ENCODE assay signal across 25 cellular contexts in the genomic region with DNA sequence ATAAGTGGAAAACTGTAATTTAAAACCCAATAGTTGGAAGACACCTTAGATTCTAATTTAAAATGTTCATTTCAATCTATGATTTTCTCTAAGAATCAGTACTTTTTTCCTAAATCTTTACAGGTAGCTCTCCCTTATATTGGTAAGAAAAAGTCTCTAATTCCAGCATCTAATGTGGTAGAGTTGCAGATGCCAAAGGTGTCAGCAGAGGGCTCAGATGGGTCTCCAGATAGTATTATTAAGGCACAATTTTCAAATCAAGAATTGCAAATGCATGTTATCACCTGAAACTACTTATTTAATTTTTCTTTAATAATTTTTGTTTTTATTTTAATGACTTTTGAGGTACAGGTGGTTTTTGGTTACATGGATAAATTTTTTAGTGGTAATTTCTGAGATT.
"Had no signal": no experiment of that assay in that cellular context is flagged by ENCODE, and none has a peak within 500 bp of the region (broad histone marks: within the 10 kb centered on the region; RNA-seq: fewer than 3 reads in every experiment).

No MANE protein-coding gene starts in this region.

- H3K36me3 Mint-ChIP-seq: activated CD4-positive, alpha-beta memory T cell treated with anti-CD3 and anti-CD28 coated beads for 36 hours had no signal

- H3K4me3 ChIP-seq: breast epithelium, coronary artery, ovary, psoas muscle, right atrium auricular region, thyroid gland, upper lobe of right lung had no signal

- H3K4me1 ChIP-seq: breast epithelium, psoas muscle, right atrium auricular region, thyroid gland, upper lobe of right lung had no signal

- H3K27ac Mint-ChIP-seq: activated CD4-positive, alpha-beta memory T cell treated with anti-CD3 and anti-CD28 coated beads for 36 hours; activated naive CD4-positive, alpha-beta T cell treated with anti-CD3 and anti-CD28 coated beads for 36 hours; activated naive CD8-positive, alpha-beta T cell treated with anti-CD3 and anti-CD28 coated beads, Interleukin-2, amount 10 ng/mL, durations not matched to agents 7 days and 5 days; activated T-cell treated with anti-CD3 and anti-CD28 coated beads, Interleukin-2, amount 50 U/mL, for 72 hours; nephron; stimulated activated naive CD8-positive, alpha-beta T cell treated with anti-CD3 and anti-CD28 coated beads, Interleukin-15, Interleukin-2, amounts not matched to agents 100 ng/mL and 50 ng/mL, for 24 hours had no signal

- H3K36me3 ChIP-seq: breast epithelium, neutrophil, ovary, right atrium auricular region, thyroid gland, upper lobe of right lung had no signal

- H3K9me3 ChIP-seq: breast epithelium, neutrophil, ovary, psoas muscle, right atrium auricular region, thyroid gland, upper lobe of right lung had no signal

- H3K27ac ChIP-seq: breast epithelium, coronary artery, epithelial cell of prostate, neutrophil, ovary, psoas muscle, right atrium auricular region, thyroid gland, upper lobe of right lung had no signal

- H3K27me3 ChIP-seq: breast epithelium, neutrophil, ovary, right atrium auricular region, thyroid gland, upper lobe of right lung had no signal

- DNase-seq: activated CD4-positive, alpha-beta memory T cell treated with anti-CD3 and anti-CD28 coated beads for 36 hours; activated CD4-positive, alpha-beta T cell treated with anti-CD3 and anti-CD28 coated beads for 4 hours; activated CD4-positive, CD25-positive, alpha-beta regulatory T cell; activated effector memory CD4-positive, alpha-beta T cell treated with Interleukin-2 at 50 U/mL for 16 hours; activated naive CD4-positive, alpha-beta T cell treated with anti-CD3 and anti-CD28 coated beads for 36 hours; activated naive CD8-positive, alpha-beta T cell treated with anti-CD3 and anti-CD28 coated beads, Interleukin-2, amount 10 ng/mL, durations not matched to agents 7 days and 5 days; activated T-cell treated with anti-CD3 and anti-CD28 coated beads, Interleukin-2, amount 50 U/mL, for 72 hours; amniotic stem cell; left colon; mesenchymal stem cell; ovary; psoas muscle; stimulated activated CD4-positive, alpha-beta T cell treated with anti-CD3 and anti-CD28 coated beads, Interleukin-12 subunit alpha, Interleukin-12 subunit beta, amount 100 ng/mL, for 4 hours; stimulated activated CD4-positive, alpha-beta T cell treated with anti-CD3 and anti-CD28 coated beads, Interleukin-1b, Interleukin-23, amount 100 ng/mL, for 48 hours; substantia nigra; thyroid gland; upper lobe of right lung had no signal

- H3K9me3 Mint-ChIP-seq: activated CD4-positive, alpha-beta memory T cell treated with anti-CD3 and anti-CD28 coated beads for 36 hours; activated naive CD4-positive, alpha-beta T cell treated with anti-CD3 and anti-CD28 coated beads for 36 hours; central memory CD8-positive, alpha-beta T cell; stimulated activated naive CD8-positive, alpha-beta T cell treated with anti-CD3 and anti-CD28 coated beads, Interleukin-15, Interleukin-2, amounts not matched to agents 100 ng/mL and 50 ng/mL, for 24 hours had no signal

- H3K27me3 Mint-ChIP-seq: activated CD4-positive, alpha-beta memory T cell treated with anti-CD3 and anti-CD28 coated beads for 36 hours; activated naive CD8-positive, alpha-beta T cell treated with anti-CD3 and anti-CD28 coated beads, Interleukin-2, amount 10 ng/mL, durations not matched to agents 7 days and 5 days; central memory CD8-positive, alpha-beta T cell; stimulated activated naive CD8-positive, alpha-beta T cell treated with anti-CD3 and anti-CD28 coated beads, Interleukin-15, Interleukin-2, amounts not matched to agents 100 ng/mL and 50 ng/mL, for 24 hours had no signal

- ATAC-seq: activated T-cell treated with anti-CD3 and anti-CD28 coated beads, Interleukin-2, amount 50 U/mL, for 72 hours; left colon; psoas muscle; upper lobe of right lung had no signal

- H3K4me3 Mint-ChIP-seq: activated CD4-positive, alpha-beta memory T cell treated with anti-CD3 and anti-CD28 coated beads for 36 hours; activated naive CD4-positive, alpha-beta T cell treated with anti-CD3 and anti-CD28 coated beads for 36 hours; activated naive CD8-positive, alpha-beta T cell treated with anti-CD3 and anti-CD28 coated beads, Interleukin-2, amount 10 ng/mL, durations not matched to agents 7 days and 5 days; activated T-cell treated with anti-CD3 and anti-CD28 coated beads, Interleukin-2, amount 50 U/mL, for 72 hours; central memory CD8-positive, alpha-beta T cell; nephron; stimulated activated naive CD8-positive, alpha-beta T cell treated with anti-CD3 and anti-CD28 coated beads, Interleukin-15, Interleukin-2, amounts not matched to agents 100 ng/mL and 50 ng/mL, for 24 hours had no signal

- H3K4me1 Mint-ChIP-seq: nephron had no signal
